13 cellular contexts compared by ENCODE assay signal in the genomic region with DNA sequence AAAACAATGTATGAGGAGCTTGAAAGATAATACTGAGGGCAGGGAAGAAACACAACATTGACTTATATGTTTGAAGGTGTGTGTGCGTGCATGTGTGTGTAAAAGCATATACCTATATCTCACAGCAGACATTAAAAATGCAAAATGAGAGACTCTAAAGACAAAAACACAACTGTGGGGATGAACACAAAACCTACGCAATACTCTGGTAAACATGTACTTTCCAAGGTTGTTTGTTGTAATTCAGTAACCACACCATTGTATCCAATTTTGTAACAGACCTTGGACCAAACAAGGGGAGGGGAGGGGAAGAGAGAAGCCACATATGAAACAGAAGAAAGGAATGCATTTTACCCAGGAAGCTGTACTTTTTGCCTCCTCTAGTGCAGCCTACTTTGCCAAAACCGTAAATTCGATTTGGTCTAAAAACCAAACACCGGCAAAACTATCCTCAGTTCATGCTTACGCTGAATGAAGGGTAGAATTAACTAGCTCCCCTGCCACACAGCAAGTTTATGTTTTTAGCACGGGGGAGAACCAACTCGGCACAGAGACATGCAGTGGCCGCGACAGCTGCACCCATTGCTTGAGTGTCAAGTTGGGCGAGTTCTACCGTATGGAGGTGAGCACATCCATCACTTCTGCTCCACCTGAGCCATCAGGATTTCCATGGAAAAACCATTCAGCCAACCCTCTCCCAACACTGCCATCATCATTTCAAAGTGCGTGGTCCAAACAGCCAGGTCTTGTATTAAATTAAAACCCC. TPM values are rescaled to one million over a fixed set of nuclear protein-coding genes. Genes with fewer than 3 reads are reported as not detected.
DNase-seq lines count a peak whose midpoint lies in the region; ATAC-seq and TF ChIP-seq lines count a peak whose summit lies in the region.
"Had no signal": no experiment of that assay in that cellular context is flagged by ENCODE, and none has a peak within 500 bp of the region (broad histone marks: within the 10 kb centered on the region; RNA-seq: fewer than 3 reads in every experiment).

No MANE protein-coding gene starts in this region.

- peak overlapping the region; percentile 53 for H3K9ac ChIP-seq in skeletal muscle satellite cell (ENCODE audit: low read depth, low read length)

- H3K4me1 ChIP-seq in skeletal muscle satellite cell (ENCODE audit: control insufficient read depth, insufficient read depth, low read length) = peaks cover 45% of the 10 kb centered on the region

- ATAC-seq in omental fat pad (ENCODE audit: low FRiP score) = no peak
- ATAC-seq in HG02571 (IDR thresholded peaks at IDR 0.05; ENCODE audit: unreplicated experiment) = no peak
- ATAC-seq: GM23338; stimulated activated memory B cell treated with anti-CD40 and anti-IgM and Interleukin-4, amounts not matched to agents 10 μg/mL and 1 μg/mL and 100 μg/mL, for 72 hours had no signal

- H3K36me3 ChIP-seq in skeletal muscle satellite cell (ENCODE audit: insufficient read depth, low read length) = no peaks in the 10 kb centered on the region

- no peaks in the 10 kb centered on the region for H3K9me3 ChIP-seq in skeletal muscle satellite cell (replicated peaks; ENCODE audit: low read length)

- TF ChIP-seq CTCF in fibroblast of villous mesenchyme (IDR thresholded peaks at IDR 0.05; ENCODE audit: insufficient read depth, low read depth, low read length) (no peak), omental fat pad (IDR thresholded peaks at IDR 0.05) (no peak)

- DNase-seq in GM04503 (ENCODE audit: low read depth) (peak; percentile 56), amniotic epithelial cell (ENCODE audit: low read depth) (peak; percentile 95), fibroblast of villous mesenchyme (ENCODE audit: low read depth) (peak; percentile 87), omental fat pad (ENCODE audit: low spot score) (no peak), NCI-H1436 treated with DMSO at 0.1 percent for 48 hours (lab: John Stamatoyannopoulos, UW) (no peak)
- no peak for DNase-seq in stimulated activated CD4-positive, alpha-beta T cell treated with anti-CD3 and anti-CD28 coated beads, Interleukin-15, amount 100 ng/mL, for 24 hours
- DNase-seq: activated T-cell treated with anti-CD3 and anti-CD28 coated beads, Interleukin-2, amount 50 U/mL, for 48 hours; central memory CD4-positive, alpha-beta T cell; NCI-H2029 treated with DMSO at 0.1 percent for 48 hours had no signal

- H3K4me2 ChIP-seq in skeletal muscle satellite cell (ENCODE audit: low read length) = peak overlapping the region; percentile 82
- H3K4me2 ChIP-seq: GM23338 had no signal

- no peaks in the 10 kb centered on the region for H3K27me3 ChIP-seq in skeletal muscle satellite cell (ENCODE audit: control insufficient read depth, insufficient read depth, low read length)

- no peak overlapping the region for H3K4me3 ChIP-seq in fibroblast of villous mesenchyme (ENCODE audit: low read depth, low read length)
- H3K4me3 ChIP-seq in skeletal muscle satellite cell (ENCODE audit: low read length) = peak overlapping the region; percentile 57
- H3K4me3 ChIP-seq: GM23338 had no signal

RNA-seq across cellular contexts. Expression of a gene that starts 50.0 kb away (rescaled TPM):
- 3.2 and 4.7 TPM in 2 replicates for total RNA-seq in fibroblast of villous mesenchyme
- 2.4 and 3.0 TPM in 2 replicates for total RNA-seq in skeletal muscle satellite cell (2012; rRNA removed)
- total RNA-seq in omental fat pad = 10 to 100 TPM in 1 of 4 donors, 1 to 10 TPM in 3; 3.9 to 13.8 (median 5.5) TPM

Comparison
In these comparisons a context has a peak if more than half of its experiments do, and no peak if none do; other contexts are left out.
1. DNase-seq: peak in GM04503 (single experiment), amniotic epithelial cell (single experiment) and fibroblast of villous mesenchyme (single experiment); none in omental fat pad (single experiment), NCI-H1436 treated with DMSO at 0.1 percent for 48 hours (single experiment) and stimulated activated CD4-positive, alpha-beta T cell treated with anti-CD3 and anti-CD28 coated beads, Interleukin-15, amount 100 ng/mL, for 24 hours (single experiment).